Comparison of ENCODE assay signal across 13 cellular contexts in the genomic region with DNA sequence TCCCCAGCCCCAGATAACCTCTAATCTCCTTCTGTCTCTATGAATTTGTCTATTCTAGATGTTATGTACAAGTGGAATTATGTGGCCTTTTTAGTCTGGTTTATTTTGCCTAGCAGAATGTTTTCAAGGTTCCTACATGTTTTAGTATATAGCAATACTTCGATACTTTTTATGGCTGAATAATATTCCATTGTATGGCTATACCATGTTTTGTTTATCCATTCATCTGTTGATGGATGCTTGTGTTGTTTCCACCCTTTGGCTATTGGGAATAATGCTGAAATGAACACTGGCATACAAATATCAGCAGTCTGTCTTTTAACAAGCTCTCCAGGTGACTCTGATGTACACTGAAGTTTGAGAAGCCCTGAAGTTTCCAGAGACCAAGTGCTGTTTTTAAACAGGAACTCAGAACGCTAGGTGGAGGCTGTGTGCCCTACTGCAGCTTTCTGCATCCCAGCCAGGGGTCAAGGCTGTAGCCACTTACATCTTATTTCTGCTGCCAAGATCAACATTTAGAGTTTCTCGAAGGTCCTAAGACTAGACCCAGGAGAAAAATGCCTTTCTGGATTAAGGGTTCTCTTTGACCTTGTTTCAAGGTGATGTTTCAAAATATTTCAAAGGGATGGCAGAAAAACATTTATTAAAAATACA.
"Had no signal": no experiment of that assay in that cellular context is flagged by ENCODE, and none has a peak within 500 bp of the region (broad histone marks: within the 10 kb centered on the region; RNA-seq: fewer than 3 reads in every experiment).

No MANE protein-coding gene starts in this region.

- ATAC-seq: activated CD4-positive, CD25-positive, alpha-beta regulatory T cell treated with anti-CD3 and anti-CD28 coated beads, Interleukin-2, amount 50 U/mL, for 24 hours; activated naive CD4-positive, alpha-beta T cell treated with anti-CD3 and anti-CD28 coated beads, Interleukin-2, amount 50 U/mL, for 72 hours; naive thymus-derived CD4-positive, alpha-beta T cell; stimulated activated naive CD8-positive, alpha-beta T cell treated with anti-CD3 and anti-CD28 coated beads, Interleukin-15, Interleukin-2, amounts not matched to agents 100 U/mL and 50 U/mL, for 24 hours had no signal

- H3K4me3 Mint-ChIP-seq: activated T-cell treated with anti-CD3 and anti-CD28 coated beads, Interleukin-2, amount 50 U/mL, for 24 hours; naive thymus-derived CD4-positive, alpha-beta T cell; T-helper 2 cell treated with Interferon-gamma antibody and Interleukin-4, amounts not matched to agents 5 μg/mL and 100 μg/mL, for 36 hours had no signal

- DNase-seq: activated effector memory CD4-positive, alpha-beta T cell treated with Interleukin-2 at 50 U/mL for 16 hours; activated T-cell treated with anti-CD3 and anti-CD28 coated beads, Interleukin-2, amount 50 U/mL, for 24 hours; amygdala; hypothalamus; left cardiac atrium; mammary epithelial cell; naive thymus-derived CD4-positive, alpha-beta T cell; stimulated activated CD4-positive, alpha-beta T cell treated with anti-CD3 and anti-CD28 coated beads, Interleukin-4, amount 100 ng/mL, for 1 hour; stimulated activated CD8-positive, alpha-beta memory T cell treated with anti-CD3 and anti-CD28 coated beads, Interleukin-4, amount 100 ng/mL, for 48 hours; stimulated activated naive CD8-positive, alpha-beta T cell treated with anti-CD3 and anti-CD28 coated beads, Interleukin-15, Interleukin-2, amounts not matched to agents 100 U/mL and 50 U/mL, for 24 hours had no signal

- H3K27ac Mint-ChIP-seq: activated naive CD4-positive, alpha-beta T cell treated with anti-CD3 and anti-CD28 coated beads, Interleukin-2, amount 50 U/mL, for 72 hours; activated T-cell treated with anti-CD3 and anti-CD28 coated beads, Interleukin-2, amount 50 U/mL, for 24 hours; naive thymus-derived CD4-positive, alpha-beta T cell; T-helper 2 cell treated with Interferon-gamma antibody and Interleukin-4, amounts not matched to agents 5 μg/mL and 100 μg/mL, for 36 hours had no signal

- H3K36me3 Mint-ChIP-seq: activated naive CD4-positive, alpha-beta T cell treated with anti-CD3 and anti-CD28 coated beads, Interleukin-2, amount 50 U/mL, for 72 hours; naive thymus-derived CD4-positive, alpha-beta T cell had no signal

- H3K9me3 Mint-ChIP-seq: activated naive CD4-positive, alpha-beta T cell treated with anti-CD3 and anti-CD28 coated beads, Interleukin-2, amount 50 U/mL, for 72 hours; activated T-cell treated with anti-CD3 and anti-CD28 coated beads, Interleukin-2, amount 50 U/mL, for 24 hours; naive thymus-derived CD4-positive, alpha-beta T cell; T-helper 2 cell treated with Interferon-gamma antibody and Interleukin-4, amounts not matched to agents 5 μg/mL and 100 μg/mL, for 36 hours had no signal

- H3K27me3 Mint-ChIP-seq: activated T-cell treated with anti-CD3 and anti-CD28 coated beads, Interleukin-2, amount 50 U/mL, for 24 hours had no signal
